1 cellular context compared by ENCODE assay signal in genomic region chr7:151140826-151141225, GRCh38.
TF ChIP-seq lines count a peak whose summit lies in the region.

No MANE protein-coding gene starts in this region.

TF ChIP-seq in HepG2, 621 proteins besides CTCF, POLR2A, EP300 and RAD21:
- TF ChIP-seq SP140L (CRISPR knock-in tag; IDR thresholded peaks at IDR 0.05; ENCODE audit: borderline replicate concordance) (no peak), ZEB1 (IDR thresholded peaks at IDR 0.05; ENCODE audit: insufficient replicate concordance, low read depth) (no peak), SCMH1 (CRISPR knock-in tag; IDR thresholded peaks at IDR 0.05; ENCODE audit: borderline replicate concordance) (no peak), ZNF781 (CRISPR knock-in tag; IDR thresholded peaks at IDR 0.05; ENCODE audit: borderline replicate concordance, not compliant biosample characterization) (no peak), IKZF1 (IDR thresholded peaks at IDR 0.05) (no peak), SP2 (CRISPR knock-in tag; IDR thresholded peaks at IDR 0.05) (no peak), FOXC1 (CRISPR knock-in tag; IDR thresholded peaks at IDR 0.05; ENCODE audit: borderline replicate concordance) (no peak), TFDP2 (CRISPR knock-in tag; IDR thresholded peaks at IDR 0.05) (no peak), SNAPC4 (CRISPR knock-in tag; IDR thresholded peaks at IDR 0.05) (no peak), ZNF335 (CRISPR knock-in tag; IDR thresholded peaks at IDR 0.05) (no peak), MTA1 (CRISPR knock-in tag; IDR thresholded peaks at IDR 0.05; ENCODE audit: borderline replicate concordance) (no peak)
TF ChIP-seq in HepG2: peak in this region for 0.
